1 cellular context compared by ENCODE assay signal in the genomic region with DNA sequence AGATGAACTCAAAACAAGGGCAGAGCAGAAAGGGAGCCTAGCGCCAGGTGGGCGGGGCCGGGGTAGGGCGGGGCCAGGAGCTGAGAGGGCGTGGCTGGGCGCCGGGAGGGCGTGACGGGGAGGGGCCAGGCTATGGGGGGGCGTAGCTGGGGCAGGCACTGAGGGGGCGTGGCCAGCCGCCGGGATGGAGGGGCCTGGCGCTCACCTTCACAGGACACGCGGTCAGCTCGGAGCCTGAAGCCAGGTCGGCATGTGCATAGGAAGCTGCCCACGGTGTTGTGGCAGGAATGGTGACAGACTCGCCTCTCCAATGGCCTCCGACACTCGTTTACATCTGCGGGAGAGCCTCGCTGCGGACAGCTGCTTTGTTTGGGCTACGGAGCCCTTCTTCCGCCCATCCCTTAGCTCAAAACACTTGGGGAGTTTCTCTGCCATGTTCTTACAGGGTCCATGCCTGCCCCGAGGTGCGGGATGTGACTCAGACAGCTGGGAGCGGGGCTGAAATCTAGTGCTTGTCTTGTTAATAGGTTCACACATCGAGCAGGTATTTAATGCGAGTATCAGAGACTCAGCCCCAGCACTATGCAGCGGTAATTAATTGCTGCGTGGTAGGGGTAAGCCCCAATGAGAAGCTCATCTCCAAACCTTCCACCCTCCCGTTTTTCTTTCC.
TF ChIP-seq lines count a peak whose summit lies in the region.

No MANE protein-coding gene starts in this region.

TF ChIP-seq in K562, 482 proteins besides CTCF, POLR2A, EP300 and RAD21 (continues in another document):
- no peak for TF ChIP-seq NR2C1 (IDR thresholded peaks at IDR 0.05)
- TF ChIP-seq NR2C1 (tag; IDR thresholded peaks at IDR 0.05), result no peak
- TF ChIP-seq, protein P1, sequence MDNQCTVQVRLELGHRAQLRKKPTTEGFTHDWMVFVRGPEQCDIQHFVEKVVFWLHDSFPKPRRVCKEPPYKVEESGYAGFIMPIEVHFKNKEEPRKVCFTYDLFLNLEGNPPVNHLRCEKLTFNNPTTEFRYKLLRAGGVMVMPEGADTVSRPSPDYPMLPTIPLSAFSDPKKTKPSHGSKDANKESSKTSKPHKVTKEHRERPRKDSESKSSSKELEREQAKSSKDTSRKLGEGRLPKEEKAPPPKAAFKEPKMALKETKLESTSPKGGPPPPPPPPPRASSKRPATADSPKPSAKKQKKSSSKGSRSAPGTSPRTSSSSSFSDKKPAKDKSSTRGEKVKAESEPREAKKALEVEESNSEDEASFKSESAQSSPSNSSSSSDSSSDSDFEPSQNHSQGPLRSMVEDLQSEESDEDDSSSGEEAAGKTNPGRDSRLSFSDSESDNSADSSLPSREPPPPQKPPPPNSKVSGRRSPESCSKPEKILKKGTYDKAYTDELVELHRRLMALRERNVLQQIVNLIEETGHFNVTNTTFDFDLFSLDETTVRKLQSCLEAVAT (IDR thresholded peaks at IDR 0.05), result 0 out of 4 replicates have a peak, but pooled peaks of 1 of the 2 experiments have one; percentile 35
- TF ChIP-seq SP1 (CRISPR knock-in tag; IDR thresholded peaks at IDR 0.05), result peak; percentile 71
- TF ChIP-seq, protein P2, sequence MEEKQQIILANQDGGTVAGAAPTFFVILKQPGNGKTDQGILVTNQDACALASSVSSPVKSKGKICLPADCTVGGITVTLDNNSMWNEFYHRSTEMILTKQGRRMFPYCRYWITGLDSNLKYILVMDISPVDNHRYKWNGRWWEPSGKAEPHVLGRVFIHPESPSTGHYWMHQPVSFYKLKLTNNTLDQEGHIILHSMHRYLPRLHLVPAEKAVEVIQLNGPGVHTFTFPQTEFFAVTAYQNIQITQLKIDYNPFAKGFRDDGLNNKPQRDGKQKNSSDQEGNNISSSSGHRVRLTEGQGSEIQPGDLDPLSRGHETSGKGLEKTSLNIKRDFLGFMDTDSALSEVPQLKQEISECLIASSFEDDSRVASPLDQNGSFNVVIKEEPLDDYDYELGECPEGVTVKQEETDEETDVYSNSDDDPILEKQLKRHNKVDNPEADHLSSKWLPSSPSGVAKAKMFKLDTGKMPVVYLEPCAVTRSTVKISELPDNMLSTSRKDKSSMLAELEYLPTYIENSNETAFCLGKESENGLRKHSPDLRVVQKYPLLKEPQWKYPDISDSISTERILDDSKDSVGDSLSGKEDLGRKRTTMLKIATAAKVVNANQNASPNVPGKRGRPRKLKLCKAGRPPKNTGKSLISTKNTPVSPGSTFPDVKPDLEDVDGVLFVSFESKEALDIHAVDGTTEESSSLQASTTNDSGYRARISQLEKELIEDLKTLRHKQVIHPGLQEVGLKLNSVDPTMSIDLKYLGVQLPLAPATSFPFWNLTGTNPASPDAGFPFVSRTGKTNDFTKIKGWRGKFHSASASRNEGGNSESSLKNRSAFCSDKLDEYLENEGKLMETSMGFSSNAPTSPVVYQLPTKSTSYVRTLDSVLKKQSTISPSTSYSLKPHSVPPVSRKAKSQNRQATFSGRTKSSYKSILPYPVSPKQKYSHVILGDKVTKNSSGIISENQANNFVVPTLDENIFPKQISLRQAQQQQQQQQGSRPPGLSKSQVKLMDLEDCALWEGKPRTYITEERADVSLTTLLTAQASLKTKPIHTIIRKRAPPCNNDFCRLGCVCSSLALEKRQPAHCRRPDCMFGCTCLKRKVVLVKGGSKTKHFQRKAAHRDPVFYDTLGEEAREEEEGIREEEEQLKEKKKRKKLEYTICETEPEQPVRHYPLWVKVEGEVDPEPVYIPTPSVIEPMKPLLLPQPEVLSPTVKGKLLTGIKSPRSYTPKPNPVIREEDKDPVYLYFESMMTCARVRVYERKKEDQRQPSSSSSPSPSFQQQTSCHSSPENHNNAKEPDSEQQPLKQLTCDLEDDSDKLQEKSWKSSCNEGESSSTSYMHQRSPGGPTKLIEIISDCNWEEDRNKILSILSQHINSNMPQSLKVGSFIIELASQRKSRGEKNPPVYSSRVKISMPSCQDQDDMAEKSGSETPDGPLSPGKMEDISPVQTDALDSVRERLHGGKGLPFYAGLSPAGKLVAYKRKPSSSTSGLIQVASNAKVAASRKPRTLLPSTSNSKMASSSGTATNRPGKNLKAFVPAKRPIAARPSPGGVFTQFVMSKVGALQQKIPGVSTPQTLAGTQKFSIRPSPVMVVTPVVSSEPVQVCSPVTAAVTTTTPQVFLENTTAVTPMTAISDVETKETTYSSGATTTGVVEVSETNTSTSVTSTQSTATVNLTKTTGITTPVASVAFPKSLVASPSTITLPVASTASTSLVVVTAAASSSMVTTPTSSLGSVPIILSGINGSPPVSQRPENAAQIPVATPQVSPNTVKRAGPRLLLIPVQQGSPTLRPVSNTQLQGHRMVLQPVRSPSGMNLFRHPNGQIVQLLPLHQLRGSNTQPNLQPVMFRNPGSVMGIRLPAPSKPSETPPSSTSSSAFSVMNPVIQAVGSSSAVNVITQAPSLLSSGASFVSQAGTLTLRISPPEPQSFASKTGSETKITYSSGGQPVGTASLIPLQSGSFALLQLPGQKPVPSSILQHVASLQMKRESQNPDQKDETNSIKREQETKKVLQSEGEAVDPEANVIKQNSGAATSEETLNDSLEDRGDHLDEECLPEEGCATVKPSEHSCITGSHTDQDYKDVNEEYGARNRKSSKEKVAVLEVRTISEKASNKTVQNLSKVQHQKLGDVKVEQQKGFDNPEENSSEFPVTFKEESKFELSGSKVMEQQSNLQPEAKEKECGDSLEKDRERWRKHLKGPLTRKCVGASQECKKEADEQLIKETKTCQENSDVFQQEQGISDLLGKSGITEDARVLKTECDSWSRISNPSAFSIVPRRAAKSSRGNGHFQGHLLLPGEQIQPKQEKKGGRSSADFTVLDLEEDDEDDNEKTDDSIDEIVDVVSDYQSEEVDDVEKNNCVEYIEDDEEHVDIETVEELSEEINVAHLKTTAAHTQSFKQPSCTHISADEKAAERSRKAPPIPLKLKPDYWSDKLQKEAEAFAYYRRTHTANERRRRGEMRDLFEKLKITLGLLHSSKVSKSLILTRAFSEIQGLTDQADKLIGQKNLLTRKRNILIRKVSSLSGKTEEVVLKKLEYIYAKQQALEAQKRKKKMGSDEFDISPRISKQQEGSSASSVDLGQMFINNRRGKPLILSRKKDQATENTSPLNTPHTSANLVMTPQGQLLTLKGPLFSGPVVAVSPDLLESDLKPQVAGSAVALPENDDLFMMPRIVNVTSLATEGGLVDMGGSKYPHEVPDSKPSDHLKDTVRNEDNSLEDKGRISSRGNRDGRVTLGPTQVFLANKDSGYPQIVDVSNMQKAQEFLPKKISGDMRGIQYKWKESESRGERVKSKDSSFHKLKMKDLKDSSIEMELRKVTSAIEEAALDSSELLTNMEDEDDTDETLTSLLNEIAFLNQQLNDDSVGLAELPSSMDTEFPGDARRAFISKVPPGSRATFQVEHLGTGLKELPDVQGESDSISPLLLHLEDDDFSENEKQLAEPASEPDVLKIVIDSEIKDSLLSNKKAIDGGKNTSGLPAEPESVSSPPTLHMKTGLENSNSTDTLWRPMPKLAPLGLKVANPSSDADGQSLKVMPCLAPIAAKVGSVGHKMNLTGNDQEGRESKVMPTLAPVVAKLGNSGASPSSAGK (IDR thresholded peaks at IDR 0.05), result peak; percentile 70
- TF ChIP-seq RB1 (IDR thresholded peaks at IDR 0.05; ENCODE audit: low read depth), result no peak
- TF ChIP-seq CC2D1A (IDR thresholded peaks at IDR 0.05), result no peak
- peak in 1 of 2 experiments; percentile 59; a peak in 1 of 4 replicates for TF ChIP-seq MAZ (CRISPR knock-in tag; conservative IDR thresholded peaks at IDR 0.05 in 1 of 2, IDR thresholded peaks at IDR 0.05 in 1 of 2)
- TF ChIP-seq, protein P3, sequence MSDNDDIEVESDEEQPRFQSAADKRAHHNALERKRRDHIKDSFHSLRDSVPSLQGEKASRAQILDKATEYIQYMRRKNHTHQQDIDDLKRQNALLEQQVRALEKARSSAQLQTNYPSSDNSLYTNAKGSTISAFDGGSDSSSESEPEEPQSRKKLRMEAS (CRISPR knock-in tag; IDR thresholded peaks at IDR 0.05), result peak; percentile 53; the same call in 1 of the 2 replicates
- no peak for TF ChIP-seq KLF16 (IDR thresholded peaks at IDR 0.05)
- TF ChIP-seq CCNT2 (IDR thresholded peaks at IDR 0.05; ENCODE audit: borderline replicate concordance, extremely low read depth, insufficient read length, low read depth, low read length), result peak; percentile 75
- TF ChIP-seq EGR1 (conservative IDR thresholded peaks at IDR 0.05), result peak; percentile 65
- TF ChIP-seq, protein P4, sequence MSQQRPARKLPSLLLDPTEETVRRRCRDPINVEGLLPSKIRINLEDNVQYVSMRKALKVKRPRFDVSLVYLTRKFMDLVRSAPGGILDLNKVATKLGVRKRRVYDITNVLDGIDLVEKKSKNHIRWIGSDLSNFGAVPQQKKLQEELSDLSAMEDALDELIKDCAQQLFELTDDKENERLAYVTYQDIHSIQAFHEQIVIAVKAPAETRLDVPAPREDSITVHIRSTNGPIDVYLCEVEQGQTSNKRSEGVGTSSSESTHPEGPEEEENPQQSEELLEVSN (IDR thresholded peaks at IDR 0.05; ENCODE audit: borderline replicate concordance in 1 of 2, extremely low read depth in 1 of 2, insufficient read depth in 1 of 2, insufficient read length in 1 of 2, low read depth in 1 of 2, low read length in 1 of 2, poor library complexity in 1 of 2, severe bottlenecking in 1 of 2), result peak; percentile 80 to 90
- TF ChIP-seq, protein P5, sequence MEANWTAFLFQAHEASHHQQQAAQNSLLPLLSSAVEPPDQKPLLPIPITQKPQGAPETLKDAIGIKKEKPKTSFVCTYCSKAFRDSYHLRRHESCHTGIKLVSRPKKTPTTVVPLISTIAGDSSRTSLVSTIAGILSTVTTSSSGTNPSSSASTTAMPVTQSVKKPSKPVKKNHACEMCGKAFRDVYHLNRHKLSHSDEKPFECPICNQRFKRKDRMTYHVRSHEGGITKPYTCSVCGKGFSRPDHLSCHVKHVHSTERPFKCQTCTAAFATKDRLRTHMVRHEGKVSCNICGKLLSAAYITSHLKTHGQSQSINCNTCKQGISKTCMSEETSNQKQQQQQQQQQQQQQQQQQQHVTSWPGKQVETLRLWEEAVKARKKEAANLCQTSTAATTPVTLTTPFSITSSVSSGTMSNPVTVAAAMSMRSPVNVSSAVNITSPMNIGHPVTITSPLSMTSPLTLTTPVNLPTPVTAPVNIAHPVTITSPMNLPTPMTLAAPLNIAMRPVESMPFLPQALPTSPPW (CRISPR knock-in tag; IDR thresholded peaks at IDR 0.05), result peak; percentile 53; the same call in 1 of the 2 replicates
- peak; percentile 68 for TF ChIP-seq POLR2G (IDR thresholded peaks at IDR 0.05; ENCODE audit: low read depth, low read length)
- TF ChIP-seq HDAC1 (IDR thresholded peaks at IDR 0.05), result 0 out of 4 replicates have a peak, but pooled peaks of 1 of the 2 experiments have one; percentile 25
- peak; percentile 77; the same call in 1 of the 2 replicates for TF ChIP-seq L3MBTL2 (IDR thresholded peaks at IDR 0.05)
- TF ChIP-seq, protein P6, sequence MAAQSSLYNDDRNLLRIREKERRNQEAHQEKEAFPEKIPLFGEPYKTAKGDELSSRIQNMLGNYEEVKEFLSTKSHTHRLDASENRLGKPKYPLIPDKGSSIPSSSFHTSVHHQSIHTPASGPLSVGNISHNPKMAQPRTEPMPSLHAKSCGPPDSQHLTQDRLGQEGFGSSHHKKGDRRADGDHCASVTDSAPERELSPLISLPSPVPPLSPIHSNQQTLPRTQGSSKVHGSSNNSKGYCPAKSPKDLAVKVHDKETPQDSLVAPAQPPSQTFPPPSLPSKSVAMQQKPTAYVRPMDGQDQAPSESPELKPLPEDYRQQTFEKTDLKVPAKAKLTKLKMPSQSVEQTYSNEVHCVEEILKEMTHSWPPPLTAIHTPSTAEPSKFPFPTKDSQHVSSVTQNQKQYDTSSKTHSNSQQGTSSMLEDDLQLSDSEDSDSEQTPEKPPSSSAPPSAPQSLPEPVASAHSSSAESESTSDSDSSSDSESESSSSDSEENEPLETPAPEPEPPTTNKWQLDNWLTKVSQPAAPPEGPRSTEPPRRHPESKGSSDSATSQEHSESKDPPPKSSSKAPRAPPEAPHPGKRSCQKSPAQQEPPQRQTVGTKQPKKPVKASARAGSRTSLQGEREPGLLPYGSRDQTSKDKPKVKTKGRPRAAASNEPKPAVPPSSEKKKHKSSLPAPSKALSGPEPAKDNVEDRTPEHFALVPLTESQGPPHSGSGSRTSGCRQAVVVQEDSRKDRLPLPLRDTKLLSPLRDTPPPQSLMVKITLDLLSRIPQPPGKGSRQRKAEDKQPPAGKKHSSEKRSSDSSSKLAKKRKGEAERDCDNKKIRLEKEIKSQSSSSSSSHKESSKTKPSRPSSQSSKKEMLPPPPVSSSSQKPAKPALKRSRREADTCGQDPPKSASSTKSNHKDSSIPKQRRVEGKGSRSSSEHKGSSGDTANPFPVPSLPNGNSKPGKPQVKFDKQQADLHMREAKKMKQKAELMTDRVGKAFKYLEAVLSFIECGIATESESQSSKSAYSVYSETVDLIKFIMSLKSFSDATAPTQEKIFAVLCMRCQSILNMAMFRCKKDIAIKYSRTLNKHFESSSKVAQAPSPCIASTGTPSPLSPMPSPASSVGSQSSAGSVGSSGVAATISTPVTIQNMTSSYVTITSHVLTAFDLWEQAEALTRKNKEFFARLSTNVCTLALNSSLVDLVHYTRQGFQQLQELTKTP (IDR thresholded peaks at IDR 0.05; ENCODE audit: low read depth in 1 of 2, partially characterized antibody in 2 of 2), result no peak
- TF ChIP-seq, protein P7, sequence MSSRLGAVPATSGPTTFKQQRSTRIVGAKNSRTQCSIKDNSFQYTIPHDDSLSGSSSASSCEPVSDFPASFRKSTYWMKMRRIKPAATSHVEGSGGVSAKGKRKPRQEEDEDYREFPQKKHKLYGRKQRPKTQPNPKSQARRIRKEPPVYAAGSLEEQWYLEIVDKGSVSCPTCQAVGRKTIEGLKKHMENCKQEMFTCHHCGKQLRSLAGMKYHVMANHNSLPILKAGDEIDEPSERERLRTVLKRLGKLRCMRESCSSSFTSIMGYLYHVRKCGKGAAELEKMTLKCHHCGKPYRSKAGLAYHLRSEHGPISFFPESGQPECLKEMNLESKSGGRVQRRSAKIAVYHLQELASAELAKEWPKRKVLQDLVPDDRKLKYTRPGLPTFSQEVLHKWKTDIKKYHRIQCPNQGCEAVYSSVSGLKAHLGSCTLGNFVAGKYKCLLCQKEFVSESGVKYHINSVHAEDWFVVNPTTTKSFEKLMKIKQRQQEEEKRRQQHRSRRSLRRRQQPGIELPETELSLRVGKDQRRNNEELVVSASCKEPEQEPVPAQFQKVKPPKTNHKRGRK (tag; IDR thresholded peaks at IDR 0.05), result no peak; the same call in 1 of the 2 replicates
- TF ChIP-seq PHF8 (IDR thresholded peaks at IDR 0.05; ENCODE audit: borderline replicate concordance, low read length), result peak; percentile 52; the same call in 1 of the 2 replicates
- TF ChIP-seq FOXK2 (conservative IDR thresholded peaks at IDR 0.05 in 1 of 2, IDR thresholded peaks at IDR 0.05 in 1 of 2; ENCODE audit: low read depth in 2 of 2), result no peak
- no peak for TF ChIP-seq HEY1 (CRISPR knock-in tag; IDR thresholded peaks at IDR 0.05; ENCODE audit: borderline replicate concordance)
- TF ChIP-seq CREB1 (IDR thresholded peaks at IDR 0.05), result no peak
- TF ChIP-seq CREB1 (CRISPR knock-in tag; IDR thresholded peaks at IDR 0.05), result 0 out of 2 replicates have a peak, but pooled peaks have one; percentile 23
- no peak for TF ChIP-seq SETDB1 (IDR thresholded peaks at IDR 0.05; ENCODE audit: low read length)
